In the genomic region with DNA sequence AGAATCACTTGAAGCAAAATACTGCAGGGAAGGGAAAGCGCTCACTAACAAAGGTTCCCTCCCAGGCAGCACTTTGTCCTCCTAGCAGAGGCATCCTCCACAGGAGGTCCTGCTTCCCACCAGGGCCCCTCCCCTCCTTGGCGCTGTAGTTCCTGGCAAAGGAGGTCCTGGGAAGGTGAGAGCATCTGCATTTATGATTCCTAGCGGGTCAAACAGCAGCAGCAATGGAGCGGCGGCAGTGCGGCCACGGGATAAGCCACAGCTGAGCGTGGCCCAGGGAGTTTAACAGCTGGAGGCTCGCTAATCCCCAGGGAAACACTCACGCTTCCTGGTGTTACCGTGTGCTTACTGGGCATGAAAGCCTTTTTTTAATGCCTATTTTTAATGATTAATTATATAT, we compare ENCODE assay signal across 22 cellular contexts.
A peak's percentile ranks its signal among the peaks of the same experiment; 100 is the strongest.
DNase-seq lines count a peak whose midpoint lies in the region; ATAC-seq and TF ChIP-seq lines count a peak whose summit lies in the region.
"Had no signal": no experiment of that assay in that cellular context is flagged by ENCODE, and none has a peak within 500 bp of the region (broad histone marks: within the 10 kb centered on the region; RNA-seq: fewer than 3 reads in every experiment).

No MANE protein-coding gene starts in this region.

- no peaks in the 10 kb centered on the region for H3F3A ChIP-seq in GM23338 (replicated peaks; ENCODE audit: low read depth)
- H3F3A ChIP-seq in neural progenitor cell (ENCODE audit: low read depth), result peaks cover 14% of the 10 kb centered on the region

- H3K27ac Mint-ChIP-seq in GM23338 (no peak overlapping the region), neural progenitor cell (peak overlapping the region; percentile 69)

- H2AFZ ChIP-seq in GM23338 (0 out of 2 replicates have a peak overlapping the region, but pooled peaks have one; percentile 72), neural progenitor cell (replicated peaks) (no peak overlapping the region)
- H2AFZ ChIP-seq: GM23248 had no signal

- no peaks in the 10 kb centered on the region for H3K9me3 Mint-ChIP-seq in GM23338
- H3K9me3 Mint-ChIP-seq in neural progenitor cell, result peaks cover 2% of the 10 kb centered on the region

- H3K27me3 ChIP-seq in GM23338 (ENCODE audit: insufficient read depth) (no peaks in the 10 kb centered on the region), neural progenitor cell (no peaks in the 10 kb centered on the region)

- H3K4me3 Mint-ChIP-seq in GM23338 (no peak overlapping the region), neural progenitor cell (no peak overlapping the region)
- H3K4me3 Mint-ChIP-seq: CD14-positive monocyte had no signal

- DNase-seq in NCI-H1694 (lab: John Stamatoyannopoulos, UW) (peak; percentile 1), NCI-H1694 treated with DMSO at 0.1 percent for 48 hours (lab: John Stamatoyannopoulos, UW) (no peak), GM23338 (ENCODE audit: low spot score) (no peak), NCI-H2171 treated with DMSO at 0.1 percent for 48 hours (lab: John Stamatoyannopoulos, UW) (peak; percentile 65), neural progenitor cell (ENCODE audit: low spot score) (peak; percentile 52), GM19240 (ENCODE audit: insufficient read length, low spot score) (no peak)
- DNase-seq: 8988T, AML-193, DMS79, GM23248, IMR-90, NCI-H1092 treated with DMSO at 0.1 percent for 48 hours, NCI-H1436 treated with DMSO at 0.1 percent for 48 hours, NCI-H2081, NCI-H526 treated with DMSO at 0.1 percent for 48 hours, SIG-M5 had no signal

- H3K9me2 ChIP-seq in GM23338 (ENCODE audit: insufficient read depth), result no peaks in the 10 kb centered on the region

- no peak overlapping the region for H3K9ac ChIP-seq in neural progenitor cell
- H3K9ac ChIP-seq: GM23248, KMS-11 had no signal

- no peaks in the 10 kb centered on the region for H3K36me3 ChIP-seq in GM23338 (ENCODE audit: insufficient read depth)
- no peaks in the 10 kb centered on the region for H3K36me3 ChIP-seq in neural progenitor cell

- no peaks in the 10 kb centered on the region for H3K36me3 Mint-ChIP-seq in GM23338 (ENCODE audit: low read depth)
- no peaks in the 10 kb centered on the region for H3K36me3 Mint-ChIP-seq in neural progenitor cell
- H3K36me3 Mint-ChIP-seq: CD14-positive monocyte had no signal

- H3K4me1 Mint-ChIP-seq in GM23338 (peaks cover 3% of the 10 kb centered on the region; the same call in 1 of the 3 replicates), neural progenitor cell (peaks cover 35% of the 10 kb centered on the region)
- H3K4me1 Mint-ChIP-seq: CD14-positive monocyte had no signal

- H4K20me1 ChIP-seq in GM23338 (replicated peaks; ENCODE audit: insufficient read depth) (no peaks in the 10 kb centered on the region), neural progenitor cell (ENCODE audit: low read depth) (no peaks in the 10 kb centered on the region)

- no peaks in the 10 kb centered on the region for H3K9me3 ChIP-seq in neural progenitor cell (ENCODE audit: low read depth)

- ATAC-seq in GM23338 (peak; percentile 77), HG02970 (IDR thresholded peaks at IDR 0.05; ENCODE audit: low FRiP score, unreplicated experiment) (no peak)
- ATAC-seq: HCT116, Panc1, SK-N-SH treated with all-trans-retinoic acid at 6 μM for 48 hours had no signal

- no peaks in the 10 kb centered on the region for H3K4me1 ChIP-seq in GM23338 (ENCODE audit: insufficient read depth)
- H3K4me1 ChIP-seq in neural progenitor cell, result peaks cover 11% of the 10 kb centered on the region

- H3K79me2 ChIP-seq in GM23338 (replicated peaks; ENCODE audit: insufficient read depth) (no peaks in the 10 kb centered on the region), neural progenitor cell (ENCODE audit: low read depth) (no peaks in the 10 kb centered on the region)

- peaks cover 5% of the 10 kb centered on the region for H3K27me3 Mint-ChIP-seq in GM23338 (ENCODE audit: insufficient read depth, low read depth, poor library complexity)
- peaks cover 4% of the 10 kb centered on the region for H3K27me3 Mint-ChIP-seq in neural progenitor cell (ENCODE audit: insufficient read depth, low read depth)

- H3K27ac ChIP-seq in GM23338 (ENCODE audit: low read depth), result no peak overlapping the region
- H3K27ac ChIP-seq in neural progenitor cell, result no peak overlapping the region
- H3K27ac ChIP-seq: GM23248, KMS-11 had no signal

- no peak for TF ChIP-seq CTCF in GM23338 (conservative IDR thresholded peaks at IDR 0.05; ENCODE audit: low read depth in 2 of 2)
- no peak for TF ChIP-seq CTCF in neural progenitor cell (IDR thresholded peaks at IDR 0.05)

- H3K4me3 ChIP-seq in GM23338, result no peak overlapping the region
- no peak overlapping the region for H3K4me3 ChIP-seq in neural progenitor cell
- H3K4me3 ChIP-seq: GM23248 had no signal

- H3K4me2 ChIP-seq in GM23338 (no peak overlapping the region), neural progenitor cell (no peak overlapping the region)
- H3K4me2 ChIP-seq: KMS-11 had no signal

TF ChIP-seq in GM23338, 12 proteins besides CTCF, POLR2A, EP300 and RAD21:
- no peak for TF ChIP-seq EZH2phosphoT487 (IDR thresholded peaks at IDR 0.05; ENCODE audit: unreplicated experiment)
- no peak for TF ChIP-seq ZNF331 (CRISPR knock-in tag; IDR thresholded peaks at IDR 0.05; ENCODE audit: low read depth)
- no peak for TF ChIP-seq JUNB (IDR thresholded peaks at IDR 0.05; ENCODE audit: unreplicated experiment)
- no peak for TF ChIP-seq CREB1 (CRISPR knock-in tag; IDR thresholded peaks at IDR 0.05; ENCODE audit: low read depth)
- no peak for TF ChIP-seq NANOG (IDR thresholded peaks at IDR 0.05; ENCODE audit: borderline replicate concordance)
- TF ChIP-seq, protein P1, sequence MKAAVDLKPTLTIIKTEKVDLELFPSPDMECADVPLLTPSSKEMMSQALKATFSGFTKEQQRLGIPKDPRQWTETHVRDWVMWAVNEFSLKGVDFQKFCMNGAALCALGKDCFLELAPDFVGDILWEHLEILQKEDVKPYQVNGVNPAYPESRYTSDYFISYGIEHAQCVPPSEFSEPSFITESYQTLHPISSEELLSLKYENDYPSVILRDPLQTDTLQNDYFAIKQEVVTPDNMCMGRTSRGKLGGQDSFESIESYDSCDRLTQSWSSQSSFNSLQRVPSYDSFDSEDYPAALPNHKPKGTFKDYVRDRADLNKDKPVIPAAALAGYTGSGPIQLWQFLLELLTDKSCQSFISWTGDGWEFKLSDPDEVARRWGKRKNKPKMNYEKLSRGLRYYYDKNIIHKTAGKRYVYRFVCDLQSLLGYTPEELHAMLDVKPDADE (IDR thresholded peaks at IDR 0.05), result no peak
- no peak for TF ChIP-seq ZNF114 (CRISPR knock-in tag; IDR thresholded peaks at IDR 0.05)

Comparison
In these comparisons a context has a peak if more than half of its experiments do, and no peak if none do; other contexts are left out.
1. DNase-seq: peak in NCI-H1694 (single experiment), NCI-H2171 treated with DMSO at 0.1 percent for 48 hours (single experiment) and neural progenitor cell (single experiment); none in NCI-H1694 treated with DMSO at 0.1 percent for 48 hours (single experiment), GM23338 (single experiment) and GM19240 (single experiment).